ENCODE assay signal across 21 cellular contexts in the genomic region with DNA sequence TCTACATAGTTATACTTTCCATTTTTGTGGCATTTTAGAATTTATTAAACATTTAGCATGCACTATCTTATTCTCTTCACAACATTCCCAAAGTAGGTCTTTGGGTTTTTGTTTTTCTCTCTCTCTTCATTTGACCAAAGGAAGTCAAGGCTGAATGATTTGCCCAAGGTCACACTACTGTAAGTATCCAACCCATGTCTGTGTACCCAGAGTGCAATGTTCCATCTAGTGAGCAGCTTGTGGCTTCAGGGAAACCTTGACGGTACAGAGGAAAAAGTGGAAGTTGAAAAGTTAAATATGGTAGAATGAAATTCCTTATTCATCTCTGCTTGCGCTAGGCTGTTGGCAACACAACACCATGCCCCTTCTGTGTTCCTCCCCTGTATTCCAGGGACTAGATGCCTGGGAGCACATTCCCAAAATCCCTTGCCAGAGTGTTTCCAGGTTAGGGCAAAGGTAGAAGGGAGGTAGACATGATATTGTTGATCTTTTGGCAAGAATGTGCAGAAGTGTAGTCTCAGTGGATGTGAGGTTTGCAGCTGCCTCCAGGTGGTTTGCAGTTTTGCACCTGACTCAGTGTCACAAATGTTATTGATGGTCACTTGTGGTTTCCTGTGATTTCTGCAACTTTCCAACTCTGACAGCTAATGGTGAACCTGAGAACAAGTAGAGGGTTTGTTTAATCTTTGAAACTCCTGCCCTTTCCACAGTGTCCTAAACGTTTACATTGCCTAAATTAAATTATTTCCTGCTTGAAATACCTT.
"Had no signal": no experiment of that assay in that cellular context is flagged by ENCODE, and none has a peak within 500 bp of the region (broad histone marks: within the 10 kb centered on the region; RNA-seq: fewer than 3 reads in every experiment).

No MANE protein-coding gene starts in this region.

- H3K9me3 ChIP-seq: SJCRH30 had no signal

- ATAC-seq: K562, Panc1, PC-3, Right ventricle myocardium inferior, SK-N-SH treated with all-trans-retinoic acid at 6 μM for 48 hours had no signal

- H3K27me3 ChIP-seq: SJCRH30 had no signal

- H3K27ac ChIP-seq: SJCRH30 had no signal

- FAIRE-seq: K562 had no signal

- H3K4me1 Mint-ChIP-seq: IgD-negative memory B cell had no signal

- H3K4me3 Mint-ChIP-seq: IgD-negative memory B cell had no signal

- DNase-seq: NCI-H1092, NCI-H1105 treated with DMSO at 0.1 percent for 48 hours, NCI-H1417 treated with DMSO at 0.1 percent for 48 hours, NCI-H146, NCI-H1694 treated with DMSO at 0.1 percent for 48 hours, NCI-H1930, NCI-H2081, NCI-H2107, NCI-H2227 treated with DMSO at 0.1 percent for 48 hours, NCI-H524, NCI-H526 treated with DMSO at 0.1 percent for 48 hours, NCI-H748 treated with DMSO at 0.1 percent for 48 hours, PC-3, SHP77 treated with DMSO at 0.1 percent for 48 hours, SJCRH30, T-helper 1 cell had no signal

- H3K27me3 Mint-ChIP-seq: IgD-negative memory B cell had no signal

- H3K36me3 Mint-ChIP-seq: IgD-negative memory B cell had no signal

- H3K4me1 ChIP-seq: SJCRH30 had no signal

- H3K36me3 ChIP-seq: SJCRH30 had no signal

- H3K4me3 ChIP-seq: K562, SJCRH30 had no signal

- H3K27ac Mint-ChIP-seq: IgD-negative memory B cell had no signal
